ENCODE assay signal across 8 cellular contexts in genomic region chr3:185151959-185152432, GRCh38. TPM values are rescaled to one million over a fixed set of nuclear protein-coding genes. Genes with fewer than 3 reads are reported as not detected.
A peak's percentile ranks its signal among the peaks of the same experiment; 100 is the strongest.
DNase-seq lines count a peak whose midpoint lies in the region; ATAC-seq and TF ChIP-seq lines count a peak whose summit lies in the region.

No MANE protein-coding gene starts in this region.

- no peak overlapping the region for H3K27ac ChIP-seq in ACC112 (ENCODE audit: low read depth, low read length)
- no peak overlapping the region for H3K27ac ChIP-seq in HUES6 (ENCODE audit: low read depth, low read length)
- H3K27ac ChIP-seq in ectodermal cell (ENCODE audit: insufficient read depth, low read depth, low read length, poor library complexity, severe bottlenecking) = no peak overlapping the region

- H2AFZ ChIP-seq in ACC112 (ENCODE audit: low read length, unreplicated experiment) = peak overlapping the region; percentile 73

- H3K36me3 ChIP-seq in ACC112 (ENCODE audit: insufficient read depth, low read length) = no peaks in the 10 kb centered on the region
- H3K36me3 ChIP-seq in HUES6 (ENCODE audit: control insufficient read depth, insufficient read depth, low read length) = no peaks in the 10 kb centered on the region
- H3K36me3 ChIP-seq in ectodermal cell (ENCODE audit: control insufficient read depth, insufficient read depth, low read length) = no peaks in the 10 kb centered on the region

- DNase-seq in natural killer cell (no peak), COLO668 (lab: John Stamatoyannopoulos, UW; ENCODE audit: unreplicated experiment) (no peak)

- no peak overlapping the region for H3K27ac Mint-ChIP-seq in natural killer cell

- ATAC-seq in natural killer cell (no peak), GM21786 (IDR thresholded peaks at IDR 0.05; ENCODE audit: unreplicated experiment) (no peak), GM21390 (IDR thresholded peaks at IDR 0.05; ENCODE audit: unreplicated experiment) (no peak), HG03571 (IDR thresholded peaks at IDR 0.05; ENCODE audit: unreplicated experiment) (no peak)

- intact Hi-C loops in natural killer cell (cut with micrococcal nuclease) = no loop called here

- H3K4me1 ChIP-seq in ACC112 (ENCODE audit: control insufficient read depth, insufficient read depth, low read length, unreplicated experiment) (no peaks in the 10 kb centered on the region), HUES6 (ENCODE audit: control insufficient read depth, insufficient read depth, low read length) (peaks cover 11% of the 10 kb centered on the region), ectodermal cell (ENCODE audit: control insufficient read depth, insufficient read depth, low read length) (no peaks in the 10 kb centered on the region)

- no peaks in the 10 kb centered on the region for H3K79me2 ChIP-seq in ACC112 (ENCODE audit: control insufficient read depth, insufficient read depth, low read length, unreplicated experiment)

- H3K4me3 ChIP-seq in ACC112 (ENCODE audit: low read depth, low read length) (peak overlapping the region; percentile 78), HUES6 (ENCODE audit: low read depth, low read length) (peak overlapping the region; percentile 80), ectodermal cell (ENCODE audit: insufficient read depth, low read depth, low read length) (peak overlapping the region; percentile 57)

- H3K36me3 Mint-ChIP-seq in natural killer cell = no peaks in the 10 kb centered on the region

- H3K9me3 ChIP-seq in HUES6 (ENCODE audit: control insufficient read depth, insufficient read depth, low read depth, low read length) (no peaks in the 10 kb centered on the region), ectodermal cell (ENCODE audit: control insufficient read depth, low read length) (no peaks in the 10 kb centered on the region)

- TF ChIP-seq CTCF in natural killer cell (IDR thresholded peaks at IDR 0.05) = no peak

- H3K27me3 Mint-ChIP-seq in natural killer cell (ENCODE audit: low read depth in 2 of 2) = peaks cover 24 to 32% of the 10 kb centered on the region in 2 donors

- peak overlapping the region; percentile 87 for H3K4me3 Mint-ChIP-seq in natural killer cell

- H3K27me3 ChIP-seq in ACC112 (ENCODE audit: insufficient read depth, low read length) (peaks cover 91% of the 10 kb centered on the region), HUES6 (ENCODE audit: control insufficient read depth, insufficient read depth, low read length) (peaks cover 66% of the 10 kb centered on the region), ectodermal cell (ENCODE audit: control insufficient read depth, insufficient read depth, low read length, poor library complexity, severe bottlenecking) (peaks cover 44% of the 10 kb centered on the region)

- 5 to 9% methylated on average over 12 of the region's 12 CpGs for WGBS in ectodermal cell, 2 experiments

- H3K4me1 Mint-ChIP-seq in natural killer cell = peaks cover 0 to 4% of the 10 kb centered on the region in 2 donors

- no peaks in the 10 kb centered on the region for H3K9me3 Mint-ChIP-seq in natural killer cell

- H3K9ac ChIP-seq in HUES6 (ENCODE audit: low read length) = no peak overlapping the region

RNA-seq across cellular contexts. Expression of gene C3orf70, which starts 0.9 kb away (rescaled TPM):
- 4.1 TPM for polyA plus RNA-seq in ectodermal cell (2013, experiment 1 of 4)
- polyA plus RNA-seq in ectodermal cell (2013, experiment 2 of 4) = 3.3 TPM
- polyA plus RNA-seq in ectodermal cell (2013, experiment 3 of 4) = 2.8 TPM
- polyA plus RNA-seq in ectodermal cell (2013, experiment 4 of 4) = 3.4 TPM
- total RNA-seq in natural killer cell = under 1 TPM; 0.05 to 0.07 (median 0.05) TPM
